1 cellular context compared by ENCODE assay signal in genomic region chr1:1894354-1895049, GRCh38.
A peak's percentile ranks its signal among the peaks of the same experiment; 100 is the strongest.
TF ChIP-seq lines count a peak whose summit lies in the region.

No MANE protein-coding gene starts in this region.

TF ChIP-seq in K562, 482 proteins besides CTCF, POLR2A, EP300 and RAD21 (continued from another document):
- TF ChIP-seq RERE (CRISPR knock-in tag; IDR thresholded peaks at IDR 0.05; ENCODE audit: borderline replicate concordance) (no peak), KDM4B (IDR thresholded peaks at IDR 0.05; ENCODE audit: borderline replicate concordance in 2 of 2, low read depth in 1 of 2) (no peak), PRDM10 (IDR thresholded peaks at IDR 0.05; ENCODE audit: partially characterized antibody) (no peak), POLR2G (IDR thresholded peaks at IDR 0.05; ENCODE audit: low read depth, low read length) (no peak), SMAD2 (IDR thresholded peaks at IDR 0.05; ENCODE audit: low read depth, low read length) (no peak), ZNF354B (CRISPR knock-in tag; IDR thresholded peaks at IDR 0.05) (no peak), TARDBP (IDR thresholded peaks at IDR 0.05) (no peak), TFAP4 (CRISPR knock-in tag; IDR thresholded peaks at IDR 0.05; ENCODE audit: borderline replicate concordance) (0 out of 2 replicates have a peak, but pooled peaks have one; percentile 9), ZNF668 (CRISPR knock-in tag; IDR thresholded peaks at IDR 0.05) (no peak), ZSCAN29 (IDR thresholded peaks at IDR 0.05) (peak; percentile 43; the same call in 1 of the 2 replicates), SRSF9 (IDR thresholded peaks at IDR 0.05; ENCODE audit: borderline replicate concordance, low read depth, low read length) (no peak), SOX6 (IDR thresholded peaks at IDR 0.05) (no peak), XRCC3 (IDR thresholded peaks at IDR 0.05) (no peak), HDAC8 (tag; IDR thresholded peaks at IDR 0.05) (no peak), HMGN3 (IDR thresholded peaks at IDR 0.05; ENCODE audit: borderline replicate concordance, extremely low read depth, insufficient read length, low read depth, low read length) (no peak), NCOA2 (IDR thresholded peaks at IDR 0.05; ENCODE audit: partially characterized antibody in 2 of 2) (no peak)
